In genomic region chr17:562174-562573, GRCh38 we compare ENCODE assay signal across 20 cellular contexts.
"Had no signal": no experiment of that assay in that cellular context is flagged by ENCODE, and none has a peak within 500 bp of the region (broad histone marks: within the 10 kb centered on the region; RNA-seq: fewer than 3 reads in every experiment).

No MANE protein-coding gene starts in this region.

- H2AFZ ChIP-seq: hepatocyte had no signal

- H3K4me1 ChIP-seq: uterus had no signal

- H3K9me3 Mint-ChIP-seq: activated B cell treated with CpG ODN at 0.5 μM for 24 hours; activated CD4-positive, alpha-beta T cell treated with anti-CD3 and anti-CD28 coated beads, Interleukin-2, amount 10 ng/mL, durations not matched to agents 7 days and 5 days; activated naive CD4-positive, alpha-beta T cell treated with anti-CD3 and anti-CD28 coated beads for 36 hours; activated T-helper 17 cell treated with anti-CD3 and anti-CD28 coated beads, Interleukin-2, amount 50 U/mL, for 72 hours; naive thymus-derived CD8-positive, alpha-beta T cell; T-helper 1 cell treated with Interleukin-12 subunit alpha and Interleukin-12 subunit beta and Interleukin-4 antibody, amounts not matched to agents 30 μg/mL and 1 μg/mL, for 36 hours had no signal

- H3K27me3 ChIP-seq: dorsolateral prefrontal cortex, esophagus muscularis mucosa, foreskin keratinocyte, hepatocyte, stomach, uterus had no signal

- H3K4me3 Mint-ChIP-seq: activated B cell treated with CpG ODN at 0.5 μM for 24 hours; activated CD4-positive, alpha-beta T cell treated with anti-CD3 and anti-CD28 coated beads, Interleukin-2, amount 10 ng/mL, durations not matched to agents 7 days and 5 days; activated naive CD4-positive, alpha-beta T cell treated with anti-CD3 and anti-CD28 coated beads for 36 hours; activated T-helper 17 cell treated with anti-CD3 and anti-CD28 coated beads, Interleukin-2, amount 50 U/mL, for 72 hours; naive thymus-derived CD8-positive, alpha-beta T cell; T-helper 1 cell treated with Interleukin-12 subunit alpha and Interleukin-12 subunit beta and Interleukin-4 antibody, amounts not matched to agents 30 μg/mL and 1 μg/mL, for 36 hours had no signal

- H3K27me3 Mint-ChIP-seq: activated B cell treated with CpG ODN at 0.5 μM for 24 hours; activated CD4-positive, alpha-beta T cell treated with anti-CD3 and anti-CD28 coated beads, Interleukin-2, amount 10 ng/mL, durations not matched to agents 7 days and 5 days; activated T-helper 17 cell treated with anti-CD3 and anti-CD28 coated beads, Interleukin-2, amount 50 U/mL, for 72 hours; naive thymus-derived CD8-positive, alpha-beta T cell; progenitor cell of endocrine pancreas had no signal

- H3K79me2 ChIP-seq: hepatocyte had no signal

- ATAC-seq: activated T-helper 17 cell treated with anti-CD3 and anti-CD28 coated beads, Interleukin-2, amount 50 U/mL, for 72 hours; foreskin keratinocyte; mucosa of descending colon; naive thymus-derived CD8-positive, alpha-beta T cell had no signal

- H3K36me3 ChIP-seq: uterus had no signal

- DNase-seq: activated B cell treated with CpG ODN at 0.5 μM for 24 hours; activated CD4-positive, alpha-beta T cell treated with anti-CD3 and anti-CD28 coated beads, Interleukin-2, amount 10 ng/mL, durations not matched to agents 7 days and 5 days; activated naive CD4-positive, alpha-beta T cell treated with anti-CD3 and anti-CD28 coated beads for 36 hours; activated T-cell treated with anti-CD3 and anti-CD28 coated beads for 4 hours; cerebellar nuclear complex; dorsolateral prefrontal cortex; foreskin keratinocyte; mucosa of descending colon; naive thymus-derived CD8-positive, alpha-beta T cell; nucleus accumbens; SK-N-SH; stimulated activated CD4-positive, alpha-beta T cell treated with anti-CD3 and anti-CD28 coated beads, Interleukin-4, amount 100 ng/mL, for 4 hours; stomach; uterus had no signal

- H3K27ac ChIP-seq: foreskin keratinocyte, hepatocyte had no signal

- H3K4me3 ChIP-seq: dorsolateral prefrontal cortex, esophagus muscularis mucosa, hepatocyte, mucosa of descending colon, stomach, uterus had no signal

- H3K9me3 ChIP-seq: esophagus muscularis mucosa, mucosa of descending colon, SK-N-SH, stomach, uterus had no signal

- H3K27ac Mint-ChIP-seq: activated B cell treated with CpG ODN at 0.5 μM for 24 hours; activated CD4-positive, alpha-beta T cell treated with anti-CD3 and anti-CD28 coated beads, Interleukin-2, amount 10 ng/mL, durations not matched to agents 7 days and 5 days; activated naive CD4-positive, alpha-beta T cell treated with anti-CD3 and anti-CD28 coated beads for 36 hours; activated T-helper 17 cell treated with anti-CD3 and anti-CD28 coated beads, Interleukin-2, amount 50 U/mL, for 72 hours; progenitor cell of endocrine pancreas; T-helper 1 cell treated with Interleukin-12 subunit alpha and Interleukin-12 subunit beta and Interleukin-4 antibody, amounts not matched to agents 30 μg/mL and 1 μg/mL, for 36 hours had no signal

- FAIRE-seq: TTC549 had no signal

- H3K4me2 ChIP-seq: hepatocyte, SK-N-SH had no signal

- H3K9ac ChIP-seq: SK-N-SH had no signal
